ENCODE assay signal across 17 cellular contexts in the genomic region with DNA sequence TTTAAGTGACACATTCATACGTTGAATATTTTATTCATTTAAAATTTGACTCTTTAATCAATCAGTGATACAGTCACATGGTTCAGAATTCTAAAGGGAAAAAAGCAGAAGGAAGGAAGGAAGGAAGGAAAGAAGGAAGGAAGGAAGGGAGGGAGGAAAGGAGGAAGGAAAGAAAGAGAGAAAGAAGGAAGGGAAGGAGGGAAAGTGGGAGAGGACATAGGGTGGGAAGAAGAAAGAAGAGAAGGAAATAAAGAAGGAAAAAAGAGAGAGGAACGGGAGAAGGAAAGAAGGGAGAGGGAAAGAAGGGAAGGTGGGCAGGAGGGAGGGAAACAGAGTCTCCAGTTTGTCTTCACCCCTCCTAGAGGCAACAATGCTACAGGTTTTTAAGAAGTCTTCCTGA.
"Had no signal": no experiment of that assay in that cellular context is flagged by ENCODE, and none has a peak within 500 bp of the region (broad histone marks: within the 10 kb centered on the region; RNA-seq: fewer than 3 reads in every experiment).

No MANE protein-coding gene starts in this region.

- ATAC-seq: foreskin keratinocyte; gastroesophageal sphincter; heart left ventricle; left cardiac atrium; left lung; left ventricle myocardium superior; lower lobe of right lung; naive thymus-derived CD4-positive, alpha-beta T cell had no signal

- H3K4me3 Mint-ChIP-seq: naive thymus-derived CD4-positive, alpha-beta T cell had no signal

- DNase-seq: dorsolateral prefrontal cortex; effector CD4-positive, alpha-beta T cell; effector memory CD4-positive, alpha-beta T cell; foreskin keratinocyte; heart left ventricle; hypothalamus; left cardiac atrium; left lung; left ventricle myocardium superior; lower lobe of right lung; mesenchymal stem cell; midbrain; naive thymus-derived CD4-positive, alpha-beta T cell had no signal

- H3K4me1 ChIP-seq: foreskin keratinocyte, heart left ventricle, left lung, lower lobe of right lung had no signal

- H3K4me1 Mint-ChIP-seq: naive thymus-derived CD4-positive, alpha-beta T cell had no signal

- H3K4me3 ChIP-seq: coronary artery, dorsolateral prefrontal cortex, esophagus muscularis mucosa, gastroesophageal sphincter, heart left ventricle, hepatocyte, left lung, lower lobe of right lung had no signal

- H3K27ac ChIP-seq: coronary artery, dorsolateral prefrontal cortex, esophagus muscularis mucosa, foreskin keratinocyte, gastroesophageal sphincter, heart left ventricle, hepatocyte, left lung, lower lobe of right lung had no signal

- H3K79me2 ChIP-seq: hepatocyte had no signal

- H3K27ac Mint-ChIP-seq: naive thymus-derived CD4-positive, alpha-beta T cell had no signal

- H3K4me2 ChIP-seq: hepatocyte had no signal

- H3K36me3 ChIP-seq: esophagus muscularis mucosa, gastroesophageal sphincter, heart left ventricle, left lung, lower lobe of right lung had no signal

- H3K36me3 Mint-ChIP-seq: naive thymus-derived CD4-positive, alpha-beta T cell had no signal

- H3K27me3 ChIP-seq: esophagus muscularis mucosa had no signal

- H2AFZ ChIP-seq: hepatocyte had no signal
